ENCODE assay signal across 15 cellular contexts in the genomic region with DNA sequence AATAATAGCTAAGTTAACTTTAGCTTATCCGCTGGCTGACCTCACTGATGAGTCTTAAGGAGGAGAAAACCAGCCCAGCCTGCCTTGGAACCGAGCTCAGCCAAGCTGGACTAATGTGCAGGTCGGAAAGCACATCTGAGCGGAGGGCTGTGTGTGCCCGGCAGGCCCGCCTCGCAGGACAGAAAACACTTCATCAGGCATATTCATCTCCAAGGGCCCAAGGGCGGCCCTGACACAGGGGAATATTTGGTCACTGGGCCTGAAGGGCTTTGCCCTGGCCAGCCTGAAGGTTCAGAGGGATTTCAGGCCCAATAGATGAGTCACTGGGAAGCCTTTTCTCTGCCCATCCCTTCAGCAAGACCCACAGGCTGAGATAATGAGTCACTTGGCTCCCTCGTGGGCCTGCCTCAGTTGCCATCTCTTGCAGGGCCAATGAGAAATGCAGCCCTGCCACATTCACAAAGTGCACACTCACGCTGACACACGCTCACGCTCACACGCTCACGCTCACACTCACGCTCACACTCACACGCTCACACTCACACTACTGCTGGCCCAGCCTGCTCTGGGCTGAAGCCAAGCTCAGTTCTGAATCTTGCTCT.
A peak's percentile ranks its signal among the peaks of the same experiment; 100 is the strongest.
DNase-seq lines count a peak whose midpoint lies in the region; ATAC-seq and TF ChIP-seq lines count a peak whose summit lies in the region.
"Had no signal": no experiment of that assay in that cellular context is flagged by ENCODE, and none has a peak within 500 bp of the region (broad histone marks: within the 10 kb centered on the region; RNA-seq: fewer than 3 reads in every experiment).

No MANE protein-coding gene starts in this region.

- no peaks in the 10 kb centered on the region for H3K36me3 ChIP-seq in GM23248 (ENCODE audit: low read depth)
- H3K36me3 ChIP-seq in SJSA1 = no peaks in the 10 kb centered on the region
- H3K36me3 ChIP-seq in smooth muscle cell (ENCODE audit: low read depth) = no peaks in the 10 kb centered on the region
- peaks cover 11% of the 10 kb centered on the region for H3K36me3 ChIP-seq in WERI-Rb-1
- H3K36me3 ChIP-seq in left ventricle myocardium inferior = no peaks in the 10 kb centered on the region
- H3K36me3 ChIP-seq: HAP-1 had no signal

- H3K4me2 ChIP-seq in GM23248 (ENCODE audit: unreplicated experiment) = no peak overlapping the region
- H3K4me2 ChIP-seq in smooth muscle cell = peak overlapping the region; percentile 8

- WGBS in GM23248 (ENCODE audit: low coverage in 1 of 2, low lambda C conversion rate in 2 of 2, missing lambda C conversion rate in 2 of 2), 2 experiments = 64 to 69% methylated on average over 16 of the region's 16 CpGs
- WGBS in smooth muscle cell (ENCODE audit: low lambda C conversion rate) = 71% methylated on average over 15 of the region's 16 CpGs

- TF ChIP-seq CTCF in smooth muscle cell (IDR thresholded peaks at IDR 0.05; ENCODE audit: borderline replicate concordance, insufficient read depth, poor library complexity, severe bottlenecking) (no peak), WERI-Rb-1 (IDR thresholded peaks at IDR 0.05; ENCODE audit: low read depth, low read length) (no peak), left ventricle myocardium inferior (IDR thresholded peaks at IDR 0.05; ENCODE audit: borderline replicate concordance) (no peak)

- H4K20me1 ChIP-seq in GM23248 (ENCODE audit: insufficient read depth) (no peaks in the 10 kb centered on the region), smooth muscle cell (ENCODE audit: low read depth) (no peaks in the 10 kb centered on the region)

- H3K9ac ChIP-seq in GM23248 (no peak overlapping the region), smooth muscle cell (ENCODE audit: low read depth) (no peak overlapping the region)

- H3K4me3 ChIP-seq in GM23248 (no peak overlapping the region), SJSA1 (no peak overlapping the region), smooth muscle cell (no peak overlapping the region), WERI-Rb-1 (ENCODE audit: low read depth, low read length) (no peak overlapping the region), left ventricle myocardium inferior (no peak overlapping the region)
- H3K4me3 ChIP-seq: HAP-1 had no signal

- H3F3A ChIP-seq in GM23248 (ENCODE audit: insufficient read depth) = peaks cover 7% of the 10 kb centered on the region; the same call in 1 of the 2 replicates
- H3F3A ChIP-seq in smooth muscle cell (ENCODE audit: low read depth) = peaks cover 3% of the 10 kb centered on the region

- H3K9me2 ChIP-seq in GM23248 (ENCODE audit: insufficient read depth) = no peaks in the 10 kb centered on the region

- H3K79me2 ChIP-seq in GM23248 (ENCODE audit: insufficient read depth) = no peaks in the 10 kb centered on the region
- no peaks in the 10 kb centered on the region for H3K79me2 ChIP-seq in smooth muscle cell (ENCODE audit: low read depth)

- ATAC-seq in GM19351 (IDR thresholded peaks at IDR 0.05; ENCODE audit: unreplicated experiment) = no peak
- ATAC-seq: stimulated activated effector memory CD8-positive, alpha-beta T cell treated with anti-CD3 and anti-CD28 coated beads, Interleukin-12 subunit alpha, Interleukin-12 subunit beta, amount 100 ng/mL, for 72 hours had no signal

- intact Hi-C loops in left ventricle myocardium inferior (cut with micrococcal nuclease) = no loop called here

- DNase-seq in GM23248 = peak; percentile 76
- peak in 1 of 2 experiments; percentile 39 for DNase-seq in SJSA1 (ENCODE audit: low read depth in 1 of 2, low spot score in 2 of 2)
- peak; percentile 65 for DNase-seq in fibroblast of peridontal ligament (ENCODE audit: extremely low read depth)
- DNase-seq in smooth muscle cell (lab: John Stamatoyannopoulos, UW; ENCODE audit: unreplicated experiment) = no peak
- DNase-seq in WERI-Rb-1 = no peak
- DNase-seq in nucleus accumbens (lab: John Stamatoyannopoulos, UW) = no peak
- no peak for DNase-seq in left ventricle myocardium inferior
- DNase-seq: activated T-cell treated with anti-CD3 and anti-CD28 coated beads for 4 hours; DMS79 treated with DMSO at 0.1 percent for 48 hours; hippocampal formation; NCI-H1436; NK-92 treated with Interleukin-12 subunit alpha and Interleukin-12 subunit beta, amount 100 ng/mL, for 24 hours had no signal

- peaks cover 43% of the 10 kb centered on the region for H3K4me1 ChIP-seq in GM23248 (ENCODE audit: insufficient read depth)
- H3K4me1 ChIP-seq in SJSA1 (replicated peaks) = peaks cover 43% of the 10 kb centered on the region
- H3K4me1 ChIP-seq in smooth muscle cell (ENCODE audit: low read depth) = peaks cover 24% of the 10 kb centered on the region
- peaks cover 31% of the 10 kb centered on the region for H3K4me1 ChIP-seq in left ventricle myocardium inferior

- H2AFZ ChIP-seq in GM23248 = no peak overlapping the region
- H2AFZ ChIP-seq in smooth muscle cell (ENCODE audit: low read depth) = no peak overlapping the region

- H3K27me3 ChIP-seq in GM23248 (replicated peaks; ENCODE audit: insufficient read depth) (no peaks in the 10 kb centered on the region), SJSA1 (replicated peaks) (no peaks in the 10 kb centered on the region), smooth muscle cell (ENCODE audit: low read depth) (no peaks in the 10 kb centered on the region), WERI-Rb-1 (ENCODE audit: insufficient read depth, low read depth, severe bottlenecking) (no peaks in the 10 kb centered on the region), left ventricle myocardium inferior (ENCODE audit: low read depth) (no peaks in the 10 kb centered on the region)

- H3K27ac ChIP-seq in GM23248 (peak overlapping the region; percentile 42), SJSA1 (peak overlapping the region; percentile 61), smooth muscle cell (ENCODE audit: low read depth) (peak overlapping the region; percentile 54), WERI-Rb-1 (no peak overlapping the region), left ventricle myocardium inferior (replicated peaks) (no peak overlapping the region)

- in situ Hi-C loops in GM23248 (cut with MboI) = no loop called here

- H3K9me3 ChIP-seq in GM23248 (ENCODE audit: low read depth) (no peaks in the 10 kb centered on the region), SJSA1 (replicated peaks) (no peaks in the 10 kb centered on the region), smooth muscle cell (replicated peaks; ENCODE audit: low read depth) (no peaks in the 10 kb centered on the region), WERI-Rb-1 (ENCODE audit: severe bottlenecking) (no peaks in the 10 kb centered on the region), left ventricle myocardium inferior (replicated peaks) (no peaks in the 10 kb centered on the region)
- H3K9me3 ChIP-seq: HAP-1 had no signal

Comparison
In these comparisons a context has a peak if more than half of its experiments do, and no peak if none do; other contexts are left out.
1. DNase-seq: peak in GM23248 (single experiment) and fibroblast of peridontal ligament (single experiment); none in smooth muscle cell (single experiment), WERI-Rb-1 (single experiment), nucleus accumbens (0 of 56) and left ventricle myocardium inferior (single experiment).
2. H3K27ac ChIP-seq: peak in GM23248 (single experiment), SJSA1 (single experiment) and smooth muscle cell (single experiment); none in WERI-Rb-1 (single experiment) and left ventricle myocardium inferior (single experiment).